In the genomic region with DNA sequence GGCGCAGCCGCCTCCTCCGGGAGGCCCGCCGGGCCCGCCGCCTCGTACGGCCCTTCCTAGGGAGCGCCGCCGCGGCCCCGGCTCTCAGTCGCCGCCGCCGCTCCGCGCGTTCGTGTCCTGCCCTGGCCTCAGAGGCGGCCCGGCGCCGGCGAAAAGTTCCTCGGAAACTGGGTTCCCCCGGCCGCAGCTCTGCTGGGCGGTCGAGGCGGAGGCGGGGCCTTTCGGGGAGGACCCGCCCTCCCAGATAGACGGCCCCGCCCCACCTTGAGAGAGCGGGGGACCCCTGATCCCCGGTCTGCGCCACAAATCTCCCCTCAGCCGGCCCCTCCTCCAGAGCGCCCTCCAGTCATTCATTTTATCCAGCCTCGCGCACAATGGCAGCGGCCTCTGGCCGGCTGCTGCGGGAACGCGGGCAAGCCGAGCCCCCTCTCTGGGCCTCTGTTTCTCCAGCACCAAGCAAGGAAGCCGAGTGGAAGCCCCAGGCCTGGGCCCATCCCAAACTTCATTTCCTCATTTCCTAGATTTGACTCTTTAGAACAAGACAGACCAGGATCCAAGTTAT, we compare ENCODE assay signal across 1 cellular context.
TF ChIP-seq lines count a peak whose summit lies in the region.

Gene SREBF1, minus strand, starts transcription at position 169 of the 562 bp plus-strand sequence. CDS start 169 bp downstream, outside the sequence.

TF ChIP-seq in GM12878, 131 proteins besides CTCF, POLR2A, EP300 and RAD21 (continued from another document):
- TF ChIP-seq, protein P1, sequence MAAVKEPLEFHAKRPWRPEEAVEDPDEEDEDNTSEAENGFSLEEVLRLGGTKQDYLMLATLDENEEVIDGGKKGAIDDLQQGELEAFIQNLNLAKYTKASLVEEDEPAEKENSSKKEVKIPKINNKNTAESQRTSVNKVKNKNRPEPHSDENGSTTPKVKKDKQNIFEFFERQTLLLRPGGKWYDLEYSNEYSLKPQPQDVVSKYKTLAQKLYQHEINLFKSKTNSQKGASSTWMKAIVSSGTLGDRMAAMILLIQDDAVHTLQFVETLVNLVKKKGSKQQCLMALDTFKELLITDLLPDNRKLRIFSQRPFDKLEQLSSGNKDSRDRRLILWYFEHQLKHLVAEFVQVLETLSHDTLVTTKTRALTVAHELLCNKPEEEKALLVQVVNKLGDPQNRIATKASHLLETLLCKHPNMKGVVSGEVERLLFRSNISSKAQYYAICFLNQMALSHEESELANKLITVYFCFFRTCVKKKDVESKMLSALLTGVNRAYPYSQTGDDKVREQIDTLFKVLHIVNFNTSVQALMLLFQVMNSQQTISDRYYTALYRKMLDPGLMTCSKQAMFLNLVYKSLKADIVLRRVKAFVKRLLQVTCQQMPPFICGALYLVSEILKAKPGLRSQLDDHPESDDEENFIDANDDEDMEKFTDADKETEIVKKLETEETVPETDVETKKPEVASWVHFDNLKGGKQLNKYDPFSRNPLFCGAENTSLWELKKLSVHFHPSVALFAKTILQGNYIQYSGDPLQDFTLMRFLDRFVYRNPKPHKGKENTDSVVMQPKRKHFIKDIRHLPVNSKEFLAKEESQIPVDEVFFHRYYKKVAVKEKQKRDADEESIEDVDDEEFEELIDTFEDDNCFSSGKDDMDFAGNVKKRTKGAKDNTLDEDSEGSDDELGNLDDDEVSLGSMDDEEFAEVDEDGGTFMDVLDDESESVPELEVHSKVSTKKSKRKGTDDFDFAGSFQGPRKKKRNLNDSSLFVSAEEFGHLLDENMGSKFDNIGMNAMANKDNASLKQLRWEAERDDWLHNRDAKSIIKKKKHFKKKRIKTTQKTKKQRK (IDR thresholded peaks at IDR 0.05; ENCODE audit: low read depth, low read length): no peak
- TF ChIP-seq, protein P2, sequence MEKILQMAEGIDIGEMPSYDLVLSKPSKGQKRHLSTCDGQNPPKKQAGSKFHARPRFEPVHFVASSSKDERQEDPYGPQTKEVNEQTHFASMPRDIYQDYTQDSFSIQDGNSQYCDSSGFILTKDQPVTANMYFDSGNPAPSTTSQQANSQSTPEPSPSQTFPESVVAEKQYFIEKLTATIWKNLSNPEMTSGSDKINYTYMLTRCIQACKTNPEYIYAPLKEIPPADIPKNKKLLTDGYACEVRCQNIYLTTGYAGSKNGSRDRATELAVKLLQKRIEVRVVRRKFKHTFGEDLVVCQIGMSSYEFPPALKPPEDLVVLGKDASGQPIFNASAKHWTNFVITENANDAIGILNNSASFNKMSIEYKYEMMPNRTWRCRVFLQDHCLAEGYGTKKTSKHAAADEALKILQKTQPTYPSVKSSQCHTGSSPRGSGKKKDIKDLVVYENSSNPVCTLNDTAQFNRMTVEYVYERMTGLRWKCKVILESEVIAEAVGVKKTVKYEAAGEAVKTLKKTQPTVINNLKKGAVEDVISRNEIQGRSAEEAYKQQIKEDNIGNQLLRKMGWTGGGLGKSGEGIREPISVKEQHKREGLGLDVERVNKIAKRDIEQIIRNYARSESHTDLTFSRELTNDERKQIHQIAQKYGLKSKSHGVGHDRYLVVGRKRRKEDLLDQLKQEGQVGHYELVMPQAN (conservative IDR thresholded peaks at IDR 0.05): 0 out of 2 replicates have a peak, but pooled peaks have one; percentile 6
- peak; percentile 8; the same call in 1 of the 2 replicates for TF ChIP-seq ZNF217 (IDR thresholded peaks at IDR 0.05)
- no peak for TF ChIP-seq BACH1 (IDR thresholded peaks at IDR 0.05; ENCODE audit: borderline replicate concordance)
- TF ChIP-seq PAX5 (IDR thresholded peaks at IDR 0.05; ENCODE audit: borderline replicate concordance, low read depth, low read length): no peak
- no peak for TF ChIP-seq SMAD1 (IDR thresholded peaks at IDR 0.05; ENCODE audit: low read depth, partially characterized antibody)
- peak; percentile 23; the same call in 1 of the 2 replicates for TF ChIP-seq IKZF1 (conservative IDR thresholded peaks at IDR 0.05)
- TF ChIP-seq PRDM15 (CRISPR knock-in tag; IDR thresholded peaks at IDR 0.05): no peak; the same call in 1 of the 2 replicates
- peak; percentile 18; the same call in 1 of the 2 replicates for TF ChIP-seq ZNF24 (IDR thresholded peaks at IDR 0.05)
- TF ChIP-seq ATF7 (IDR thresholded peaks at IDR 0.05; ENCODE audit: low read depth): no peak
- no peak for TF ChIP-seq USF2 (IDR thresholded peaks at IDR 0.05; ENCODE audit: borderline replicate concordance, low read depth, low read length)
